ENCODE assay signal across 9 cellular contexts in genomic region chr18:24544141-24544498, GRCh38.
DNase-seq lines count a peak whose midpoint lies in the region; ATAC-seq, FAIRE-seq and TF ChIP-seq lines count a peak whose summit lies in the region.
"Had no signal": no experiment of that assay in that cellular context is flagged by ENCODE, and none has a peak within 500 bp of the region (broad histone marks: within the 10 kb centered on the region; RNA-seq: fewer than 3 reads in every experiment).

No MANE protein-coding gene starts in this region.

- H3K4me3 ChIP-seq in heart left ventricle, result no peak overlapping the region
- H3K4me3 ChIP-seq in fibroblast of villous mesenchyme (ENCODE audit: low read depth, low read length), result no peak overlapping the region

- no peaks in the 10 kb centered on the region for H3K36me3 Mint-ChIP-seq in activated CD4-positive, alpha-beta T cell treated with anti-CD3 and anti-CD28 coated beads, Interleukin-2, amount 10 ng/mL, durations not matched to agents 7 days and 5 days (ENCODE audit: low read depth)

- no peaks in the 10 kb centered on the region for H3K4me1 Mint-ChIP-seq in activated CD4-positive, alpha-beta T cell treated with anti-CD3 and anti-CD28 coated beads, Interleukin-2, amount 10 ng/mL, durations not matched to agents 7 days and 5 days

- no peak for FAIRE-seq in urothelium cell line (lab: Jason Lieb, UNC)

- H3K9me3 ChIP-seq in heart left ventricle, result no peaks in the 10 kb centered on the region

- 6 to 10% (median 8%) methylated on average over 2 of the region's 2 CpGs for WGBS in heart left ventricle, 4 donors

- no peaks in the 10 kb centered on the region for H3K36me3 ChIP-seq in heart left ventricle

- no peak overlapping the region for H3K4me3 Mint-ChIP-seq in activated CD4-positive, alpha-beta T cell treated with anti-CD3 and anti-CD28 coated beads, Interleukin-2, amount 10 ng/mL, durations not matched to agents 7 days and 5 days

- H3K27me3 ChIP-seq in heart left ventricle, result no peaks in the 10 kb centered on the region

- H3K27me3 Mint-ChIP-seq in activated CD4-positive, alpha-beta T cell treated with anti-CD3 and anti-CD28 coated beads, Interleukin-2, amount 10 ng/mL, durations not matched to agents 7 days and 5 days, result peaks cover 3% of the 10 kb centered on the region

- no peak overlapping the region for H3K27ac ChIP-seq in heart left ventricle

- no peak overlapping the region for H3K27ac Mint-ChIP-seq in activated CD4-positive, alpha-beta T cell treated with anti-CD3 and anti-CD28 coated beads, Interleukin-2, amount 10 ng/mL, durations not matched to agents 7 days and 5 days

- intact Hi-C loops in heart left ventricle (cut with DNase I), result loop anchor here in 6 of 10 donors (2.0 to 10.0 kb wide), 3 partner anchors 181 to 183 kb away; no protein-coding TSS in a partner anchor
- intact Hi-C loops in cardiac septum (cut with DNase I), result no loop called here

- H3K9me3 Mint-ChIP-seq in activated CD4-positive, alpha-beta T cell treated with anti-CD3 and anti-CD28 coated beads, Interleukin-2, amount 10 ng/mL, durations not matched to agents 7 days and 5 days, result no peaks in the 10 kb centered on the region

- ATAC-seq in heart left ventricle, result no peak

- POLR2A ChIA-PET in activated CD4-positive, alpha-beta T cell treated with anti-CD3 and anti-CD28 coated beads, Interleukin-2, amount 10 ng/mL, durations not matched to agents 7 days and 5 days (lab: Charles Lee), result no interaction called here

- CTCF ChIA-PET in activated CD4-positive, alpha-beta T cell treated with anti-CD3 and anti-CD28 coated beads, Interleukin-2, amount 10 ng/mL, durations not matched to agents 7 days and 5 days (lab: Charles Lee), result no interaction called here

- H3K4me1 ChIP-seq in heart left ventricle, result no peaks in the 10 kb centered on the region

- no peak for TF ChIP-seq POLR2A in heart left ventricle (IDR thresholded peaks at IDR 0.05)

- peak in 11 of 12 donors; percentile 9 to 50 (median 40) for TF ChIP-seq CTCF in heart left ventricle (IDR thresholded peaks at IDR 0.05)
- TF ChIP-seq CTCF in fibroblast of villous mesenchyme (IDR thresholded peaks at IDR 0.05; ENCODE audit: insufficient read depth, low read depth, low read length), result peak; percentile 28

- DNase-seq in heart left ventricle (no peak), cardiac septum (ENCODE audit: low spot score) (no peak), OCI-M1 (lab: John Stamatoyannopoulos, UW) (peak; percentile 65), fibroblast of villous mesenchyme (ENCODE audit: low read depth) (peak; percentile 27), urothelium cell line (ENCODE audit: low spot score) (peak; percentile 18), ureter (ENCODE audit: low spot score) (no peak)
- no peak for DNase-seq in stimulated activated naive CD4-positive, alpha-beta T cell (lab: John Stamatoyannopoulos, UW)
- no peak for DNase-seq in activated CD4-positive, alpha-beta T cell treated with anti-CD3 and anti-CD28 coated beads, Interleukin-2, amount 10 ng/mL, durations not matched to agents 7 days and 5 days
- DNase-seq: posterior cingulate gyrus had no signal

Comparison
In these comparisons a context has a peak if more than half of its experiments do, and no peak if none do; other contexts are left out.
1. DNase-seq: peak in OCI-M1 (single experiment), fibroblast of villous mesenchyme (single experiment) and urothelium cell line (single experiment); none in heart left ventricle (0 of 5), cardiac septum (single experiment), stimulated activated naive CD4-positive, alpha-beta T cell (0 of 6), activated CD4-positive, alpha-beta T cell treated with anti-CD3 and anti-CD28 coated beads, Interleukin-2, amount 10 ng/mL, durations not matched to agents 7 days and 5 days (single experiment) and ureter (single experiment).